ENCODE assay signal across 17 cellular contexts in the genomic region with DNA sequence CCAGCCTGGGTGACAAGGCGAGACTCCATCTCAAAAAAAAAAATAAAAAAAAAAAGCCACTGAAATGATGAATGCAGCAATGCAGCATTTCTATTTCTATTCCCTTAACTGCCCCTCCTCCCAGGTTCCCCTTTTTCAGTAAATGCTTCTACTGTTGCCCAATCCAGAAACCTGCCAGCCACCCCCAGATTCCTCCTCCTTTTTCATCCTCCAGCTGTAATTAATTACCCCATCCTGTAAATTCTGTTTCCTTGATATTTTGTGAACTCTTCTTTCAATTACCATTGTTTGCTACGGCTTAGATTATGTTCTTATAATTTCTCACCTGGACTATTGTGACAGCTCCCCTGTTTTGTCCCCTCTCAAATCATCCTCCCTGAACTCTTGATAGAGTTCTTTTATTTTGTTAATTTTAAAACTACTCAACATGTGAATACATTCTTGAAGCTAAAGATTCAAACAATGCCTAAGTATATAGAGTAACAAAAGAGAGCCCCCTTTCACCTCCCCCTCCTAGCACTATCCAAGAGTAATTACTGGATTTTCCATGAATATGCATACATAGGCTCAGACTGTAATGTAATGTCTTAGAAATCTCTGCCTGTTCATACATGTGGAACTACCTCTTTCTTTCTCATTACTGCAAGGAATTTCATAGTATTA.
"Had no signal": no experiment of that assay in that cellular context is flagged by ENCODE, and none has a peak within 500 bp of the region (broad histone marks: within the 10 kb centered on the region; RNA-seq: fewer than 3 reads in every experiment).

No MANE protein-coding gene starts in this region.

- H3K4me1 ChIP-seq: esophagus squamous epithelium, parathyroid adenoma, uterus had no signal

- H3K4me3 ChIP-seq: esophagus squamous epithelium, lung, tibial artery, uterus had no signal

- DNase-seq: activated CD4-positive, alpha-beta T cell treated with anti-CD3 and anti-CD28 coated beads, Interleukin-2, amount 50 U/mL, for 1 hour; activated naive CD4-positive, alpha-beta T cell; activated naive CD8-positive, alpha-beta T cell treated with anti-CD3 and anti-CD28 coated beads, Interleukin-2, amount 10 ng/mL, durations not matched to agents 7 days and 5 days; anterior cingulate cortex; cortex of kidney; effector CD4-positive, alpha-beta T cell; esophagus squamous epithelium; glutamatergic neuron; hypothalamus; left cardiac atrium; midbrain; T-helper 2 cell; tibial artery; uterus had no signal

- H3K36me3 ChIP-seq: esophagus squamous epithelium, tibial artery, uterus had no signal

- H3K27ac ChIP-seq: esophagus squamous epithelium, parathyroid adenoma, tibial artery, uterus had no signal

- H3K9ac ChIP-seq: parathyroid adenoma had no signal

- ATAC-seq: left cardiac atrium; stimulated activated memory B cell treated with anti-CD40 and anti-IgM and Interleukin-4, amounts not matched to agents 10 μg/mL and 1 μg/mL and 100 μg/mL, for 72 hours had no signal

- H3K27me3 ChIP-seq: esophagus squamous epithelium, tibial artery, uterus had no signal

- H3K9me3 ChIP-seq: uterus had no signal
